Comparison of ENCODE assay signal across 1 cellular context in the genomic region with DNA sequence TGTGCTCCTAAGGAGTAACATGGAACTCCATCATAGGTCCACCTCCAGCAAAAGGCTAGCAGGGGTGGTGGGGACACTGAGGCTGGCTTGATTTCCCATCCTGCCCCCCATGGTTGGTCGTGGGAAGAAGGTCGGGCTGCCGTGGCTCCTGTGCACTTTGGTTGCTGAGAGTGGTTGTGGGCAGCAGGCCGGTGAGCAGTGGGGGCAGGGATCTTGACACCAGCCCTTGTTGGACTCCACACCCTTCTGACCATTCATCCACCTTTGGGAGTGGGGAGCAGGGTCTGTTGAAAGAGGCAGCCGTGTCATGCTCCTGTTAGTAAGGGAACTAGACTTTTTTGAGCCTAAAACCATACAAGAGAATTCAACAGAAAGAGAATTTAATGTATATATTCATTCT.
A peak's percentile ranks its signal among the peaks of the same experiment; 100 is the strongest.
TF ChIP-seq lines count a peak whose summit lies in the region.

No MANE protein-coding gene starts in this region.

TF ChIP-seq in HepG2, 621 proteins besides CTCF, POLR2A, EP300 and RAD21 (continued from another document and continues in another):
- TF ChIP-seq ATF7 (IDR thresholded peaks at IDR 0.05) (no peak), ATF7 (CRISPR knock-in tag; IDR thresholded peaks at IDR 0.05) (no peak), TCF12 (IDR thresholded peaks at IDR 0.05) (no peak), TCF12 (CRISPR knock-in tag; IDR thresholded peaks at IDR 0.05) (no peak), GZF1 (CRISPR knock-in tag; IDR thresholded peaks at IDR 0.05) (no peak), HOXA3 (CRISPR knock-in tag; IDR thresholded peaks at IDR 0.05) (0 out of 2 replicates have a peak, but pooled peaks have one; percentile 14), ZNF619 (CRISPR knock-in tag; IDR thresholded peaks at IDR 0.05) (no peak), ZNF75D (CRISPR knock-in tag; IDR thresholded peaks at IDR 0.05; ENCODE audit: borderline replicate concordance) (no peak), ZNF530 (CRISPR knock-in tag; IDR thresholded peaks at IDR 0.05; ENCODE audit: low read depth) (no peak), SAFB2 (CRISPR knock-in tag; IDR thresholded peaks at IDR 0.05; ENCODE audit: borderline replicate concordance, low read depth) (no peak), POGZ (CRISPR knock-in tag; IDR thresholded peaks at IDR 0.05) (peak; percentile 51; the same call in 1 of the 2 replicates), MED8 (CRISPR knock-in tag; IDR thresholded peaks at IDR 0.05; ENCODE audit: insufficient replicate concordance) (no peak), ZNF709 (CRISPR knock-in tag; IDR thresholded peaks at IDR 0.05) (no peak), SNRNP70 (IDR thresholded peaks at IDR 0.05; ENCODE audit: low read depth, low read length) (no peak), ZNF891 (CRISPR knock-in tag; IDR thresholded peaks at IDR 0.05) (0 out of 2 replicates have a peak, but pooled peaks have one; percentile 19), KDM5B (CRISPR knock-in tag; IDR thresholded peaks at IDR 0.05; ENCODE audit: borderline replicate concordance) (peak; percentile 33; the same call in 1 of the 2 replicates), ZNF33A (CRISPR knock-in tag; IDR thresholded peaks at IDR 0.05; ENCODE audit: borderline replicate concordance) (no peak), ZNF292 (CRISPR knock-in tag; IDR thresholded peaks at IDR 0.05; ENCODE audit: borderline replicate concordance, low read depth) (no peak), REXO4 (CRISPR knock-in tag; IDR thresholded peaks at IDR 0.05; ENCODE audit: borderline replicate concordance) (no peak), SOX6 (IDR thresholded peaks at IDR 0.05) (no peak), SOX6 (CRISPR knock-in tag; IDR thresholded peaks at IDR 0.05) (0 out of 2 replicates have a peak, but pooled peaks have one; percentile 26), HMGA1 (CRISPR knock-in tag; conservative IDR thresholded peaks at IDR 0.05) (no peak), ZNF431 (CRISPR knock-in tag; IDR thresholded peaks at IDR 0.05; ENCODE audit: borderline replicate concordance, low read depth) (no peak), KDM3A (CRISPR knock-in tag; IDR thresholded peaks at IDR 0.05; ENCODE audit: low read depth) (no peak), ZFP36L2 (CRISPR knock-in tag; IDR thresholded peaks at IDR 0.05) (no peak), XRCC5 (optimal IDR thresholded peaks at IDR 0.05; ENCODE audit: low read length) (peak; percentile 37), ZMYM4 (CRISPR knock-in tag; IDR thresholded peaks at IDR 0.05) (0 out of 2 replicates have a peak, but pooled peaks have one; percentile 18), ZNF670 (CRISPR knock-in tag; IDR thresholded peaks at IDR 0.05; ENCODE audit: borderline replicate concordance) (no peak), ZNF83 (CRISPR knock-in tag; IDR thresholded peaks at IDR 0.05; ENCODE audit: borderline replicate concordance) (no peak), NAIF1 (CRISPR knock-in tag; IDR thresholded peaks at IDR 0.05; ENCODE audit: borderline replicate concordance) (no peak), SRY (CRISPR knock-in tag; IDR thresholded peaks at IDR 0.05) (no peak), KLF12 (CRISPR knock-in tag; IDR thresholded peaks at IDR 0.05; ENCODE audit: borderline replicate concordance) (0 out of 2 replicates have a peak, but pooled peaks have one; percentile 27), TBP (CRISPR knock-in tag; IDR thresholded peaks at IDR 0.05) (no peak), HNF4A (CRISPR knock-in tag; IDR thresholded peaks at IDR 0.05) (peak; percentile 27; the same call in 1 of the 2 replicates), BRD4 (CRISPR knock-in tag; IDR thresholded peaks at IDR 0.05) (no peak), TSC22D2 (CRISPR knock-in tag; IDR thresholded peaks at IDR 0.05; ENCODE audit: borderline replicate concordance) (no peak)
- TF ChIP-seq, protein P1, sequence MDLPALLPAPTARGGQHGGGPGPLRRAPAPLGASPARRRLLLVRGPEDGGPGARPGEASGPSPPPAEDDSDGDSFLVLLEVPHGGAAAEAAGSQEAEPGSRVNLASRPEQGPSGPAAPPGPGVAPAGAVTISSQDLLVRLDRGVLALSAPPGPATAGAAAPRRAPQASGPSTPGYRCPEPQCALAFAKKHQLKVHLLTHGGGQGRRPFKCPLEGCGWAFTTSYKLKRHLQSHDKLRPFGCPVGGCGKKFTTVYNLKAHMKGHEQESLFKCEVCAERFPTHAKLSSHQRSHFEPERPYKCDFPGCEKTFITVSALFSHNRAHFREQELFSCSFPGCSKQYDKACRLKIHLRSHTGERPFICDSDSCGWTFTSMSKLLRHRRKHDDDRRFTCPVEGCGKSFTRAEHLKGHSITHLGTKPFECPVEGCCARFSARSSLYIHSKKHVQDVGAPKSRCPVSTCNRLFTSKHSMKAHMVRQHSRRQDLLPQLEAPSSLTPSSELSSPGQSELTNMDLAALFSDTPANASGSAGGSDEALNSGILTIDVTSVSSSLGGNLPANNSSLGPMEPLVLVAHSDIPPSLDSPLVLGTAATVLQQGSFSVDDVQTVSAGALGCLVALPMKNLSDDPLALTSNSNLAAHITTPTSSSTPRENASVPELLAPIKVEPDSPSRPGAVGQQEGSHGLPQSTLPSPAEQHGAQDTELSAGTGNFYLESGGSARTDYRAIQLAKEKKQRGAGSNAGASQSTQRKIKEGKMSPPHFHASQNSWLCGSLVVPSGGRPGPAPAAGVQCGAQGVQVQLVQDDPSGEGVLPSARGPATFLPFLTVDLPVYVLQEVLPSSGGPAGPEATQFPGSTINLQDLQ (CRISPR knock-in tag; IDR thresholded peaks at IDR 0.05) = no peak
- TF ChIP-seq, protein P2, sequence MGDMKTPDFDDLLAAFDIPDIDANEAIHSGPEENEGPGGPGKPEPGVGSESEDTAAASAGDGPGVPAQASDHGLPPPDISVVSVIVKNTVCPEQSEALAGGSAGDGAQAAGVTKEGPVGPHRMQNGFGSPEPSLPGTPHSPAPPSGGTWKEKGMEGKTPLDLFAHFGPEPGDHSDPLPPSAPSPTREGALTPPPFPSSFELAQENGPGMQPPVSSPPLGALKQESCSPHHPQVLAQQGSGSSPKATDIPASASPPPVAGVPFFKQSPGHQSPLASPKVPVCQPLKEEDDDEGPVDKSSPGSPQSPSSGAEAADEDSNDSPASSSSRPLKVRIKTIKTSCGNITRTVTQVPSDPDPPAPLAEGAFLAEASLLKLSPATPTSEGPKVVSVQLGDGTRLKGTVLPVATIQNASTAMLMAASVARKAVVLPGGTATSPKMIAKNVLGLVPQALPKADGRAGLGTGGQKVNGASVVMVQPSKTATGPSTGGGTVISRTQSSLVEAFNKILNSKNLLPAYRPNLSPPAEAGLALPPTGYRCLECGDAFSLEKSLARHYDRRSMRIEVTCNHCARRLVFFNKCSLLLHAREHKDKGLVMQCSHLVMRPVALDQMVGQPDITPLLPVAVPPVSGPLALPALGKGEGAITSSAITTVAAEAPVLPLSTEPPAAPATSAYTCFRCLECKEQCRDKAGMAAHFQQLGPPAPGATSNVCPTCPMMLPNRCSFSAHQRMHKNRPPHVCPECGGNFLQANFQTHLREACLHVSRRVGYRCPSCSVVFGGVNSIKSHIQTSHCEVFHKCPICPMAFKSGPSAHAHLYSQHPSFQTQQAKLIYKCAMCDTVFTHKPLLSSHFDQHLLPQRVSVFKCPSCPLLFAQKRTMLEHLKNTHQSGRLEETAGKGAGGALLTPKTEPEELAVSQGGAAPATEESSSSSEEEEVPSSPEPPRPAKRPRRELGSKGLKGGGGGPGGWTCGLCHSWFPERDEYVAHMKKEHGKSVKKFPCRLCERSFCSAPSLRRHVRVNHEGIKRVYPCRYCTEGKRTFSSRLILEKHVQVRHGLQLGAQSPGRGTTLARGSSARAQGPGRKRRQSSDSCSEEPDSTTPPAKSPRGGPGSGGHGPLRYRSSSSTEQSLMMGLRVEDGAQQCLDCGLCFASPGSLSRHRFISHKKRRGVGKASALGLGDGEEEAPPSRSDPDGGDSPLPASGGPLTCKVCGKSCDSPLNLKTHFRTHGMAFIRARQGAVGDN (CRISPR knock-in tag; IDR thresholded peaks at IDR 0.05) = peak; percentile 34
- TF ChIP-seq, protein P3, sequence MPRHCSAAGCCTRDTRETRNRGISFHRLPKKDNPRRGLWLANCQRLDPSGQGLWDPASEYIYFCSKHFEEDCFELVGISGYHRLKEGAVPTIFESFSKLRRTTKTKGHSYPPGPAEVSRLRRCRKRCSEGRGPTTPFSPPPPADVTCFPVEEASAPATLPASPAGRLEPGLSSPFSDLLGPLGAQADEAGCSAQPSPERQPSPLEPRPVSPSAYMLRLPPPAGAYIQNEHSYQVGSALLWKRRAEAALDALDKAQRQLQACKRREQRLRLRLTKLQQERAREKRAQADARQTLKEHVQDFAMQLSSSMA (CRISPR knock-in tag; IDR thresholded peaks at IDR 0.05) = no peak
- TF ChIP-seq, protein P4, sequence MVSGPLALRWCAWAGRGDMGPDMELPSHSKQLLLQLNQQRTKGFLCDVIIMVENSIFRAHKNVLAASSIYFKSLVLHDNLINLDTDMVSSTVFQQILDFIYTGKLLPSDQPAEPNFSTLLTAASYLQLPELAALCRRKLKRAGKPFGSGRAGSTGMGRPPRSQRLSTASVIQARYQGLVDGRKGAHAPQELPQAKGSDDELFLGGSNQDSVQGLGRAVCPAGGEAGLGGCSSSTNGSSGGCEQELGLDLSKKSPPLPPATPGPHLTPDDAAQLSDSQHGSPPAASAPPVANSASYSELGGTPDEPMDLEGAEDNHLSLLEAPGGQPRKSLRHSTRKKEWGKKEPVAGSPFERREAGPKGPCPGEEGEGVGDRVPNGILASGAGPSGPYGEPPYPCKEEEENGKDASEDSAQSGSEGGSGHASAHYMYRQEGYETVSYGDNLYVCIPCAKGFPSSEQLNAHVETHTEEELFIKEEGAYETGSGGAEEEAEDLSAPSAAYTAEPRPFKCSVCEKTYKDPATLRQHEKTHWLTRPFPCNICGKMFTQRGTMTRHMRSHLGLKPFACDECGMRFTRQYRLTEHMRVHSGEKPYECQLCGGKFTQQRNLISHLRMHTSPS (CRISPR knock-in tag; IDR thresholded peaks at IDR 0.05; ENCODE audit: low read depth) = no peak
- TF ChIP-seq, protein P5, sequence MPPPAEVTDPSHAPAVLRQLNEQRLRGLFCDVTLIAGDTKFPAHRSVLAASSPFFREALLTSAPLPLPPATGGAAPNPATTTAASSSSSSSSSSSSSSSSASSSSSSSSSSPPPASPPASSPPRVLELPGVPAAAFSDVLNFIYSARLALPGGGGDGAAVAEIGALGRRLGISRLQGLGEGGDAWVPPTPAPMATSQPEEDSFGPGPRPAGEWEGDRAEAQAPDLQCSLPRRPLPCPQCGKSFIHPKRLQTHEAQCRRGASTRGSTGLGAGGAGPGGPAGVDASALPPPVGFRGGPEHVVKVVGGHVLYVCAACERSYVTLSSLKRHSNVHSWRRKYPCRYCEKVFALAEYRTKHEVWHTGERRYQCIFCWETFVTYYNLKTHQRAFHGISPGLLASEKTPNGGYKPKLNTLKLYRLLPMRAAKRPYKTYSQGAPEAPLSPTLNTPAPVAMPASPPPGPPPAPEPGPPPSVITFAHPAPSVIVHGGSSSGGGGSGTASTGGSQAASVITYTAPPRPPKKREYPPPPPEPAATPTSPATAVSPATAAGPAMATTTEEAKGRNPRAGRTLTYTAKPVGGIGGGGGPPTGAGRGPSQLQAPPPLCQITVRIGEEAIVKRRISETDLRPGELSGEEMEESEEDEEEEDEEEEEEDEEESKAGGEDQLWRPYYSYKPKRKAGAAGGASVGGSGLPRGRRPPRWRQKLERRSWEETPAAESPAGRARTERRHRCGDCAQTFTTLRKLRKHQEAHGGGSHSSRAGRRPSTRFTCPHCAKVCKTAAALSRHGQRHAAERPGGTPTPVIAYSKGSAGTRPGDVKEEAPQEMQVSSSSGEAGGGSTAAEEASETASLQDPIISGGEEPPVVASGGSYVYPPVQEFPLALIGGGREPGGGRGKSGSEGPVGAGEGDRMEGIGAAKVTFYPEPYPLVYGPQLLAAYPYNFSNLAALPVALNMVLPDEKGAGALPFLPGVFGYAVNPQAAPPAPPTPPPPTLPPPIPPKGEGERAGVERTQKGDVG (CRISPR knock-in tag; IDR thresholded peaks at IDR 0.05; ENCODE audit: borderline replicate concordance) = no peak
- TF ChIP-seq, protein P6, sequence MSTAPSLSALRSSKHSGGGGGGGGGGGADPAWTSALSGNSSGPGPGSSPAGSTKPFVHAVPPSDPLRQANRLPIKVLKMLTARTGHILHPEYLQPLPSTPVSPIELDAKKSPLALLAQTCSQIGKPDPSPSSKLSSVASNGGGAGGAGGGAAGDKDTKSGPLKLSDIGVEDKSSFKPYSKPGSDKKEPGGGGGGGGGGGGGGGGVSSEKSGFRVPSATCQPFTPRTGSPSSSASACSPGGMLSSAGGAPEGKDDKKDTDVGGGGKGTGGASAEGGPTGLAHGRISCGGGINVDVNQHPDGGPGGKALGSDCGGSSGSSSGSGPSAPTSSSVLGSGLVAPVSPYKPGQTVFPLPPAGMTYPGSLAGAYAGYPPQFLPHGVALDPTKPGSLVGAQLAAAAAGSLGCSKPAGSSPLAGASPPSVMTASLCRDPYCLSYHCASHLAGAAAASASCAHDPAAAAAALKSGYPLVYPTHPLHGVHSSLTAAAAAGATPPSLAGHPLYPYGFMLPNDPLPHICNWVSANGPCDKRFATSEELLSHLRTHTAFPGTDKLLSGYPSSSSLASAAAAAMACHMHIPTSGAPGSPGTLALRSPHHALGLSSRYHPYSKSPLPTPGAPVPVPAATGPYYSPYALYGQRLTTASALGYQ (CRISPR knock-in tag; IDR thresholded peaks at IDR 0.05) = no peak
- TF ChIP-seq, protein P7, sequence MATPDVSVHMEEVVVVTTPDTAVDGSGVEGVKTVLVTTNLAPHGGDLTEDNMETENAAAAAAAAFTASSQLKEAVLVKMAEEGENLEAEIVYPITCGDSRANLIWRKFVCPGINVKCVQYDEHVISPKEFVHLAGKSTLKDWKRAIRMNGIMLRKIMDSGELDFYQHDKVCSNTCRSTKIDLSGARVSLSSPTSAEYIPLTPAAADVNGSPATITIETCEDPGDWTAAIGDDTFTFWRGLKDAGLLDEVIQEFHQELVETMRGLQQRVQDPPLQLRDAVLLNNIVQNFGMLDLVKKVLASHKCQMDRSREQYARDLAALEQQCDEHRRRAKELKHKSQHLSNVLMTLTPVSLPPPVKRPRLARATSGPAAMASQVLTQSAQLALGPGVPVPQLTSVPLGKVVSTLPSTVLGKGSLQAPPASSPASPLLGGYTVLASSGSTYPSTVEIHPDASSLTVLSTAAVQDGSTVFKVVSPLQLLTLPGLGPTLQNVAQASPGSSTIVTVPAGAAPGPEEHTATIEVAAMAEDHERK (CRISPR knock-in tag; IDR thresholded peaks at IDR 0.05; ENCODE audit: low read depth) = no peak
- TF ChIP-seq, protein P8, sequence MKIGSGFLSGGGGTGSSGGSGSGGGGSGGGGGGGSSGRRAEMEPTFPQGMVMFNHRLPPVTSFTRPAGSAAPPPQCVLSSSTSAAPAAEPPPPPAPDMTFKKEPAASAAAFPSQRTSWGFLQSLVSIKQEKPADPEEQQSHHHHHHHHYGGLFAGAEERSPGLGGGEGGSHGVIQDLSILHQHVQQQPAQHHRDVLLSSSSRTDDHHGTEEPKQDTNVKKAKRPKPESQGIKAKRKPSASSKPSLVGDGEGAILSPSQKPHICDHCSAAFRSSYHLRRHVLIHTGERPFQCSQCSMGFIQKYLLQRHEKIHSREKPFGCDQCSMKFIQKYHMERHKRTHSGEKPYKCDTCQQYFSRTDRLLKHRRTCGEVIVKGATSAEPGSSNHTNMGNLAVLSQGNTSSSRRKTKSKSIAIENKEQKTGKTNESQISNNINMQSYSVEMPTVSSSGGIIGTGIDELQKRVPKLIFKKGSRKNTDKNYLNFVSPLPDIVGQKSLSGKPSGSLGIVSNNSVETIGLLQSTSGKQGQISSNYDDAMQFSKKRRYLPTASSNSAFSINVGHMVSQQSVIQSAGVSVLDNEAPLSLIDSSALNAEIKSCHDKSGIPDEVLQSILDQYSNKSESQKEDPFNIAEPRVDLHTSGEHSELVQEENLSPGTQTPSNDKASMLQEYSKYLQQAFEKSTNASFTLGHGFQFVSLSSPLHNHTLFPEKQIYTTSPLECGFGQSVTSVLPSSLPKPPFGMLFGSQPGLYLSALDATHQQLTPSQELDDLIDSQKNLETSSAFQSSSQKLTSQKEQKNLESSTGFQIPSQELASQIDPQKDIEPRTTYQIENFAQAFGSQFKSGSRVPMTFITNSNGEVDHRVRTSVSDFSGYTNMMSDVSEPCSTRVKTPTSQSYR (CRISPR knock-in tag; IDR thresholded peaks at IDR 0.05; ENCODE audit: borderline replicate concordance) = peak; percentile 73
